Comparison of ENCODE assay signal across 16 cellular contexts in genomic region chr17:14903810-14904209, GRCh38.
"Had no signal": no experiment of that assay in that cellular context is flagged by ENCODE, and none has a peak within 500 bp of the region (broad histone marks: within the 10 kb centered on the region; RNA-seq: fewer than 3 reads in every experiment).

No MANE protein-coding gene starts in this region.

- H3K4me1 Mint-ChIP-seq: activated B cell treated with CpG ODN at 0.5 μM for 24 hours, nephron had no signal

- DNase-seq: activated B cell treated with CpG ODN at 0.5 μM for 24 hours; activated CD4-positive, alpha-beta T cell treated with anti-CD3 and anti-CD28 coated beads for 48 hours; activated CD8-positive, alpha-beta memory T cell treated with anti-CD3 and anti-CD28 coated beads, Interleukin-2, amount 50 U/mL, for 48 hours; activated CD8-positive, alpha-beta T cell treated with anti-CD3 and anti-CD28 coated beads for 36 hours; activated naive CD4-positive, alpha-beta T cell treated with Interleukin-2 at 50 U/mL for 16 hours; aorta; occipital lobe; stimulated activated CD4-positive, alpha-beta T cell treated with anti-CD3 and anti-CD28 coated beads, Interleukin-4, amount 100 ng/mL, for 24 hours; stimulated activated naive CD4-positive, alpha-beta T cell had no signal

- ATAC-seq: activated CD8-positive, alpha-beta T cell treated with anti-CD3 and anti-CD28 coated beads for 36 hours had no signal

- H3K4me3 Mint-ChIP-seq: activated B cell treated with CpG ODN at 0.5 μM for 24 hours; activated CD8-positive, alpha-beta T cell treated with anti-CD3 and anti-CD28 coated beads for 36 hours; nephron had no signal

- H3K27ac ChIP-seq: breast epithelium, right atrium auricular region, skin epidermis, tibial nerve, vagina had no signal

- H3K36me3 ChIP-seq: breast epithelium, right atrium auricular region, tibial nerve, vagina had no signal

- H3K9me3 Mint-ChIP-seq: activated B cell treated with CpG ODN at 0.5 μM for 24 hours, nephron had no signal

- H3K4me1 ChIP-seq: breast epithelium, right atrium auricular region, tibial nerve, vagina had no signal

- H3K9me3 ChIP-seq: vagina had no signal

- H3K27me3 ChIP-seq: breast epithelium, right atrium auricular region, tibial nerve, vagina had no signal

- H3K4me3 ChIP-seq: breast epithelium, right atrium auricular region, skin epidermis, tibial nerve, vagina had no signal

- H3K27ac Mint-ChIP-seq: activated B cell treated with CpG ODN at 0.5 μM for 24 hours; activated CD8-positive, alpha-beta T cell treated with anti-CD3 and anti-CD28 coated beads for 36 hours; nephron; progenitor cell of endocrine pancreas had no signal
